In genomic region chr9:19127881-19128719, GRCh38 we compare ENCODE assay signal across 8 cellular contexts. TPM values are rescaled to one million over a fixed set of nuclear protein-coding genes. Genes with fewer than 3 reads are reported as not detected.
DNase-seq lines count a peak whose midpoint lies in the region; ATAC-seq and TF ChIP-seq lines count a peak whose summit lies in the region.

No MANE protein-coding gene starts in this region.

- DNase-seq in NCI-H82 (lab: John Stamatoyannopoulos, UW) (peak; percentile 12), NCI-H82 treated with DMSO at 0.1 percent for 48 hours (lab: John Stamatoyannopoulos, UW; ENCODE audit: unreplicated experiment) (no peak), natural killer cell (peak; percentile 37), uterus (peak; percentile 36 to 44), KBM-7 (no peak)
- peak; percentile 50 for DNase-seq in activated CD8-positive, alpha-beta T cell treated with anti-CD3 and anti-CD28 coated beads, Interleukin-2, amount 10 ng/mL, durations not matched to agents 7 days and 5 days

- no peaks in the 10 kb centered on the region for H3K27me3 ChIP-seq in esophagus (ENCODE audit: control insufficient read depth in 1 of 2, insufficient read depth in 2 of 2, low read length in 2 of 2)
- no peaks in the 10 kb centered on the region for H3K27me3 ChIP-seq in uterus

- 7 to 20% methylated on average over 43 of the region's 43 CpGs for WGBS in esophagus, 2 donors

- peak overlapping the region; percentile 94 for H3K4me3 Mint-ChIP-seq in activated CD8-positive, alpha-beta T cell treated with anti-CD3 and anti-CD28 coated beads, Interleukin-2, amount 10 ng/mL, durations not matched to agents 7 days and 5 days
- H3K4me3 Mint-ChIP-seq in natural killer cell, result peak overlapping the region; percentile 92

- in situ Hi-C loops in KBM-7 (cut with MboI; ENCODE audit: low pct_unique_long_range_greater_than_20kb, low sequenced_read_pairs), result no loop called here

- peaks cover 0 to 7% of the 10 kb centered on the region in 2 donors for H3K36me3 ChIP-seq in esophagus (ENCODE audit: control insufficient read depth in 2 of 2, insufficient read depth in 2 of 2, low read length in 1 of 2)
- H3K36me3 ChIP-seq in uterus, result no peaks in the 10 kb centered on the region

- H3K27ac Mint-ChIP-seq in activated CD8-positive, alpha-beta T cell treated with anti-CD3 and anti-CD28 coated beads, Interleukin-2, amount 10 ng/mL, durations not matched to agents 7 days and 5 days, result peak overlapping the region; percentile 97
- peak overlapping the region; percentile 86 to 93 for H3K27ac Mint-ChIP-seq in natural killer cell

- CTCF ChIA-PET in activated CD8-positive, alpha-beta T cell treated with anti-CD3 and anti-CD28 coated beads, Interleukin-2, amount 10 ng/mL, durations not matched to agents 7 days and 5 days (lab: Charles Lee), result interaction anchor here (1.0 to 5.1 kb wide), 3 partner anchors 46 to 337 kb away, joined by 3 to 25 read pairs (median 4); partner anchors contain the start of gene RRAGA

- peak; percentile 9 for ATAC-seq in HG03442 (IDR thresholded peaks at IDR 0.05; ENCODE audit: unreplicated experiment)
- peak; percentile 26 for ATAC-seq in activated CD8-positive, alpha-beta T cell treated with anti-CD3 and anti-CD28 coated beads, Interleukin-2, amount 10 ng/mL, durations not matched to agents 7 days and 5 days
- ATAC-seq in natural killer cell, result peak; percentile 20 to 29 (median 21)

- no peaks in the 10 kb centered on the region for H3K27me3 Mint-ChIP-seq in activated CD8-positive, alpha-beta T cell treated with anti-CD3 and anti-CD28 coated beads, Interleukin-2, amount 10 ng/mL, durations not matched to agents 7 days and 5 days (ENCODE audit: low read depth)
- H3K27me3 Mint-ChIP-seq in natural killer cell (ENCODE audit: low read depth in 2 of 2), result no peaks in the 10 kb centered on the region

- TF ChIP-seq CTCF in natural killer cell (IDR thresholded peaks at IDR 0.05), result no peak
- no peak for TF ChIP-seq CTCF in uterus (IDR thresholded peaks at IDR 0.05)

- intact Hi-C loops in natural killer cell (cut with micrococcal nuclease) (loop anchor here (1.0 to 2.0 kb wide), 3 partner anchors 25 to 57 kb away; partner anchors contain the start of gene HAUS6), uterus (cut with DNase I; ENCODE audit: low total_unique reads) (loop anchor here (10.0 kb wide), 1 partner anchor 47 kb away; no protein-coding TSS in a partner anchor)

- peaks cover 35% of the 10 kb centered on the region for H3K36me3 Mint-ChIP-seq in activated CD8-positive, alpha-beta T cell treated with anti-CD3 and anti-CD28 coated beads, Interleukin-2, amount 10 ng/mL, durations not matched to agents 7 days and 5 days (ENCODE audit: low read depth)
- H3K36me3 Mint-ChIP-seq in natural killer cell, result no peaks in the 10 kb centered on the region

- peak overlapping the region; percentile 91 to 95 for H3K27ac ChIP-seq in esophagus (ENCODE audit: low read depth in 2 of 2, low read length in 1 of 2)
- H3K27ac ChIP-seq in uterus, result peak overlapping the region; percentile 97 to 98

- POLR2A ChIA-PET in activated CD8-positive, alpha-beta T cell treated with anti-CD3 and anti-CD28 coated beads, Interleukin-2, amount 10 ng/mL, durations not matched to agents 7 days and 5 days (lab: Charles Lee), result interaction anchor here (0.9 to 3.1 kb wide), 6 partner anchors 9 to 252 kb away, joined by 3 to 16 read pairs (median 5); partner anchors contain the start of genes HAUS6 and RPS6

- H3K9me3 Mint-ChIP-seq in activated CD8-positive, alpha-beta T cell treated with anti-CD3 and anti-CD28 coated beads, Interleukin-2, amount 10 ng/mL, durations not matched to agents 7 days and 5 days (ENCODE audit: insufficient read depth), result no peaks in the 10 kb centered on the region
- no peaks in the 10 kb centered on the region for H3K9me3 Mint-ChIP-seq in natural killer cell

- H3K9me3 ChIP-seq in esophagus (ENCODE audit: control insufficient read depth in 2 of 2, insufficient read depth in 1 of 2, low read depth in 1 of 2, low read length in 1 of 2) (no peaks in the 10 kb centered on the region), uterus (no peaks in the 10 kb centered on the region)

- H3K4me1 ChIP-seq in esophagus (ENCODE audit: control insufficient read depth in 2 of 2, insufficient read depth in 2 of 2, low read length in 1 of 2) (peaks cover 0 to 3% of the 10 kb centered on the region in 2 donors), uterus (no peaks in the 10 kb centered on the region)

- no peak for TF ChIP-seq POLR2A in uterus (IDR thresholded peaks at IDR 0.05)

- peak overlapping the region; percentile 65 to 66 for H3K4me3 ChIP-seq in esophagus (ENCODE audit: low read depth in 1 of 2, low read length in 2 of 2)
- H3K4me3 ChIP-seq in uterus, result peak overlapping the region; percentile 57 to 67

- peaks cover 55% of the 10 kb centered on the region for H3K4me1 Mint-ChIP-seq in activated CD8-positive, alpha-beta T cell treated with anti-CD3 and anti-CD28 coated beads, Interleukin-2, amount 10 ng/mL, durations not matched to agents 7 days and 5 days (ENCODE audit: low read depth)
- H3K4me1 Mint-ChIP-seq in natural killer cell, result peaks cover 23 to 38% of the 10 kb centered on the region in 2 donors

RNA-seq across cellular contexts. Expression of gene PLIN2, which starts 0.8 kb away (rescaled TPM):
- total RNA-seq in activated CD8-positive, alpha-beta T cell treated with anti-CD3 and anti-CD28 coated beads, Interleukin-2, amount 10 ng/mL, durations not matched to agents 7 days and 5 days, result 10 to 100 TPM; 53.5 to 54.6 TPM
- 10 to 100 TPM in 1 of 2 donors, 1 to 10 TPM in 1; 8.6 to 14.7 TPM for polyA plus RNA-seq in esophagus
- total RNA-seq in natural killer cell, result 100 to 1,000 TPM in 2 of 3 donors, 10 to 100 TPM in 1; 87.9 to 103 (median 102) TPM
- total RNA-seq in uterus, result 100 to 1,000 TPM in 2 of 4 donors, 10 to 100 TPM in 2; 14.1 to 188 (median 91.8) TPM

RNA-seq across cellular contexts. Expression of gene HAUS6, which starts 25.4 kb away (rescaled TPM):
- 10 to 100 TPM; 29.2 to 30.8 TPM for total RNA-seq in activated CD8-positive, alpha-beta T cell treated with anti-CD3 and anti-CD28 coated beads, Interleukin-2, amount 10 ng/mL, durations not matched to agents 7 days and 5 days
- polyA plus RNA-seq in esophagus, result 1 to 10 TPM; 2.7 TPM
- total RNA-seq in natural killer cell (10 to 100 TPM; 14.6 to 18.3 (median 14.9) TPM), uterus (10 to 100 TPM in 3 of 4 donors, 1 to 10 TPM in 1; 1.5 to 26.0 (median 14.4) TPM)

Comparison
In these comparisons a context has a peak if more than half of its experiments do, and no peak if none do; other contexts are left out.
1. DNase-seq: peak in NCI-H82 (single experiment), activated CD8-positive, alpha-beta T cell treated with anti-CD3 and anti-CD28 coated beads, Interleukin-2, amount 10 ng/mL, durations not matched to agents 7 days and 5 days (single experiment), natural killer cell (single experiment) and uterus (2 of 2); none in NCI-H82 treated with DMSO at 0.1 percent for 48 hours (single experiment) and KBM-7 (single experiment).
2. Peak in every context shown above with its lines, with median percentiles within 50 percentile points of each other: ATAC-seq.